6 cellular contexts compared by ENCODE assay signal in the genomic region with DNA sequence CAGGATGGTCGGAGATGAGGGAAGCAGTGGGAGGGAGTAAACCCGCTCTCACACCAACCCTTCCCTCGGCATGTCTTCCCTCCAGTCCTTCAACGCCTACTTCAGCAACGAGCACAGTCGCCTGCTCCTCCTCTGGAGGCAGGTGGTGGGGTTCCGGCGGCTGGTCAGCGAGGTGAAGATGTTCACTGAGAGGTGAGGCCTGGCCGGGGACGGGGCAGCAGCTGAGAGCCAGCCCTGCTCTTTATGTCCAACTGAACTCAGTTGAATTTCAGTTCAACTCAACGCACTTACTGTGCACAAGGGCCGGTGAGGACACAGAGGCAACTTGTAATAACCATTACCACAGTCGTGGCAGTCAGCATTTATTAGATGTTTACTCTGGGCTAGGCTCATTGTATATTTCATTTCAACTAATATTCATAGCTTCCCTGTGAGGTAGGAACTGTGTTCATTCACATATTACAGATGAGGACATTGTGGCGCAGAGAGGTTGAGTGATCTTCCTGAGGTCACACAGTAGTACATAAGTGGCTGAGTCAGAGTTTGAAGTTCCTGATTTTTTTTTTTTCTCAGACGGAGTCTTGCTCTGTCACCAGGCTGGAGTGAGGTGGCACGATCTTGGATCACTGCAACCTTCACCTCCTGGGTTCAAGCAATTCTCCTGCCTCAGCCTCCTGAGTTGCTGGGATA. TPM values are rescaled to one million over a fixed set of nuclear protein-coding genes. Genes with fewer than 3 reads are reported as not detected.
"Had no signal": no experiment of that assay in that cellular context is flagged by ENCODE, and none has a peak within 500 bp of the region (broad histone marks: within the 10 kb centered on the region; RNA-seq: fewer than 3 reads in every experiment).

No MANE protein-coding gene starts in this region.

RNA-seq across cellular contexts. Expression of a gene that starts 35.6 kb away (rescaled TPM):
- polyA plus RNA-seq: lung, pancreas, sigmoid colon, small intestine, spleen had no signal

RNA-seq across cellular contexts. Expression of a gene that starts 49.1 kb away (rescaled TPM):
- total RNA-seq: mononuclear cell had no signal
